Comparison of ENCODE assay signal across 18 cellular contexts in genomic region chr16:50288920-50289319, GRCh38.
"Had no signal": no experiment of that assay in that cellular context is flagged by ENCODE, and none has a peak within 500 bp of the region (broad histone marks: within the 10 kb centered on the region; RNA-seq: fewer than 3 reads in every experiment).

No MANE protein-coding gene starts in this region.

- H3K27ac ChIP-seq: adrenal gland, body of pancreas, epithelial cell of prostate, gastrocnemius medialis, heart right ventricle, parathyroid adenoma, skin epidermis, VCaP had no signal

- H3K4me3 ChIP-seq: adrenal gland, body of pancreas, gastrocnemius medialis, heart right ventricle, skin epidermis had no signal

- ATAC-seq: body of pancreas, gastrocnemius medialis, heart right ventricle, left ventricle myocardium superior had no signal

- H3K4me1 ChIP-seq: adrenal gland, body of pancreas, parathyroid adenoma had no signal

- DNase-seq: activated effector memory CD4-positive, alpha-beta T cell treated with anti-CD3 and anti-CD28 coated beads, Interleukin-2, amount 50 U/mL, for 16 hours; activated T-cell treated with anti-CD3 and anti-CD28 coated beads for 4 hours; adrenal gland; body of pancreas; central memory CD4-positive, alpha-beta T cell; cortex of kidney; effector memory CD4-positive, alpha-beta T cell; gastrocnemius medialis; heart right ventricle; left ventricle myocardium superior; mesendoderm; substantia nigra; SW 1271; trophoblast cell had no signal

- H3K27me3 ChIP-seq: adrenal gland, body of pancreas, gastrocnemius medialis had no signal

- H3K36me3 ChIP-seq: adrenal gland, gastrocnemius medialis had no signal

- H3K9me3 ChIP-seq: adrenal gland, body of pancreas, gastrocnemius medialis had no signal
